Comparison of ENCODE assay signal across 8 cellular contexts in the genomic region with DNA sequence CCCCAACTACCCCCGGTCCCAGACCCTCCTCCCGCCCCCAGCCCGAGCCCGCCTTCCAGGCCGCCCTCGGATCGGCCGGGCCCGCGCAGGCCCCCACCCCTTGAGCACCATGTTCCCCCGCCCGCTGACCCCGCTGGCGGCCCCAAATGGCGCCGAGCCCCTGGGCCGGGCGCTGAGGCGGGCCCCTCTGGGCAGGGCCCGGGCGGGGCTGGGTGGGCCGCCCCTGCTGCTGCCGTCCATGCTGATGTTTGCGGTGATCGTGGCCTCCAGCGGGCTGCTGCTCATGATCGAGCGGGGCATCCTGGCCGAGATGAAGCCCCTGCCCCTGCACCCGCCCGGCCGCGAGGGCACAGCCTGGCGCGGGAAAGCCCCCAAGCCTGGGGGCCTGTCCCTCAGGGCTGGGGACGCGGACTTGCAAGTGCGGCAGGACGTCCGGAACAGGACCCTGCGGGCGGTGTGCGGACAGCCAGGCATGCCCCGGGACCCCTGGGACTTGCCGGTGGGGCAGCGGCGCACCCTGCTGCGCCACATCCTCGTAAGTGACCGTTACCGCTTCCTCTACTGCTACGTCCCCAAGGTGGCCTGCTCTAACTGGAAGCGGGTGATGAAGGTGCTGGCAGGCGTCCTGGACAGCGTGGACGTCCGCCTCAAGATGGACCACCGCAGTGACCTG. TPM values are rescaled to one million over a fixed set of nuclear protein-coding genes. Genes with fewer than 3 reads are reported as not detected.
DNase-seq lines count a peak whose midpoint lies in the region; ATAC-seq and FAIRE-seq lines count a peak whose summit lies in the region.

No MANE protein-coding gene starts in this region.

- ATAC-seq in GM21529 (IDR thresholded peaks at IDR 0.05; ENCODE audit: unreplicated experiment) (peak; percentile 39), GM21515 (IDR thresholded peaks at IDR 0.05; ENCODE audit: unreplicated experiment) (no peak), GM18519 (IDR thresholded peaks at IDR 0.05; ENCODE audit: low FRiP score, unreplicated experiment) (no peak)
- peak; percentile 25 for ATAC-seq in activated naive CD8-positive, alpha-beta T cell treated with anti-CD3 and anti-CD28 coated beads, Interleukin-2, amount 50 U/mL, for 24 hours

- peak overlapping the region; percentile 79 for H3K27ac Mint-ChIP-seq in activated naive CD8-positive, alpha-beta T cell treated with anti-CD3 and anti-CD28 coated beads, Interleukin-2, amount 50 U/mL, for 24 hours

- H3K27me3 Mint-ChIP-seq in activated naive CD8-positive, alpha-beta T cell treated with anti-CD3 and anti-CD28 coated beads, Interleukin-2, amount 50 U/mL, for 24 hours = no peaks in the 10 kb centered on the region

- peak overlapping the region; percentile 82 for H3K4me3 Mint-ChIP-seq in activated naive CD8-positive, alpha-beta T cell treated with anti-CD3 and anti-CD28 coated beads, Interleukin-2, amount 50 U/mL, for 24 hours

- H3K4me1 Mint-ChIP-seq in activated naive CD8-positive, alpha-beta T cell treated with anti-CD3 and anti-CD28 coated beads, Interleukin-2, amount 50 U/mL, for 24 hours = peaks cover 24% of the 10 kb centered on the region

- no peak for FAIRE-seq in small intestine (lab: Jason Lieb, UNC)

- peak overlapping the region; percentile 5 to 62 for H3K27ac ChIP-seq in small intestine (ENCODE audit: low read depth in 1 of 2, low read length in 1 of 2)

- no peaks in the 10 kb centered on the region for H3K9me3 Mint-ChIP-seq in activated naive CD8-positive, alpha-beta T cell treated with anti-CD3 and anti-CD28 coated beads, Interleukin-2, amount 50 U/mL, for 24 hours

- H3K27me3 ChIP-seq in MG63 (no peaks in the 10 kb centered on the region), small intestine (ENCODE audit: control insufficient read depth in 2 of 2, insufficient read depth in 2 of 2, low read length in 2 of 2) (no peaks in the 10 kb centered on the region)

- DNase-seq in CMK (ENCODE audit: low read depth) (peak; percentile 41), MG63 (no peak), small intestine (no peak)
- peak; percentile 24 for DNase-seq in activated naive CD8-positive, alpha-beta T cell treated with anti-CD3 and anti-CD28 coated beads, Interleukin-2, amount 50 U/mL, for 24 hours

- H3K9me3 ChIP-seq in MG63 (no peaks in the 10 kb centered on the region), small intestine (ENCODE audit: control insufficient read depth, low read depth) (no peaks in the 10 kb centered on the region)

- H3K4me1 ChIP-seq in small intestine (ENCODE audit: control insufficient read depth in 2 of 2, insufficient read depth in 1 of 2, low read depth in 1 of 2, low read length in 1 of 2) = no peaks in the 10 kb centered on the region

- no peaks in the 10 kb centered on the region for H3K36me3 ChIP-seq in MG63
- H3K36me3 ChIP-seq in small intestine (ENCODE audit: control insufficient read depth in 2 of 2, insufficient read depth in 2 of 2, low read length in 2 of 2) = no peaks in the 10 kb centered on the region

- H3K4me3 ChIP-seq in MG63 = peak overlapping the region; percentile 64
- H3K4me3 ChIP-seq in iPS-11a (ENCODE audit: low read depth, low read length) = peak overlapping the region; percentile 69
- peak overlapping the region; percentile 78 to 84 for H3K4me3 ChIP-seq in small intestine (ENCODE audit: low read depth in 1 of 2, low read length in 2 of 2)

- H3K36me3 Mint-ChIP-seq in activated naive CD8-positive, alpha-beta T cell treated with anti-CD3 and anti-CD28 coated beads, Interleukin-2, amount 50 U/mL, for 24 hours (ENCODE audit: low read depth) = peaks cover 2% of the 10 kb centered on the region

- WGBS in small intestine, 3 donors = 0 to 1% (median 1%) methylated on average over 40 to 58 of the region's 58 CpGs

RNA-seq across cellular contexts. Expression of gene CHST14, which starts 0.5 kb away (rescaled TPM):
- 12.4 and 12.5 TPM in 2 replicates for total RNA-seq in MG63 (2014; rRNA removed; shearing (Covaris generic); ENCODE audit: low replicate concordance)
- polyA plus RNA-seq in small intestine = 1 to 10 TPM in 2 of 3 donors, under 1 TPM in 1; 0.45 to 6.3 (median 1.1) TPM

RNA-seq across cellular contexts. Expression of gene BAHD1, which starts 30.5 kb away (rescaled TPM):
- 5.9 and 8.2 TPM in 2 replicates for total RNA-seq in MG63 (2014; rRNA removed; shearing (Covaris generic); ENCODE audit: low replicate concordance)
- 10 to 100 TPM; 10.7 to 13.3 (median 11.6) TPM for polyA plus RNA-seq in small intestine

Comparison
In these comparisons a context has a peak if more than half of its experiments do, and no peak if none do; other contexts are left out.
1. DNase-seq: peak in CMK (single experiment) and activated naive CD8-positive, alpha-beta T cell treated with anti-CD3 and anti-CD28 coated beads, Interleukin-2, amount 50 U/mL, for 24 hours (single experiment); none in MG63 (single experiment) and small intestine (single experiment).
2. ATAC-seq: peak in GM21529 (single experiment) and activated naive CD8-positive, alpha-beta T cell treated with anti-CD3 and anti-CD28 coated beads, Interleukin-2, amount 50 U/mL, for 24 hours (single experiment); none in GM21515 (single experiment) and GM18519 (single experiment).
3. Peak in every context shown above with its lines, with median percentiles within 50 percentile points of each other: H3K4me3 ChIP-seq.